ENCODE assay signal across 9 cellular contexts in genomic region chr13:99356216-99357089, GRCh38. TPM values are rescaled to one million over a fixed set of nuclear protein-coding genes. Genes with fewer than 3 reads are reported as not detected.
DNase-seq lines count a peak whose midpoint lies in the region; ATAC-seq lines count a peak whose summit lies in the region.
"Had no signal": no experiment of that assay in that cellular context is flagged by ENCODE, and none has a peak within 500 bp of the region (broad histone marks: within the 10 kb centered on the region; RNA-seq: fewer than 3 reads in every experiment).

No MANE protein-coding gene starts in this region.

- peak overlapping the region; percentile 92 for H3K27ac Mint-ChIP-seq in activated CD4-positive, alpha-beta T cell treated with anti-CD3 and anti-CD28 coated beads for 36 hours

- ATAC-seq in activated CD4-positive, alpha-beta T cell treated with anti-CD3 and anti-CD28 coated beads for 36 hours: peak; percentile 25
- peak; percentile 51 for ATAC-seq in HG02970 (IDR thresholded peaks at IDR 0.05; ENCODE audit: low FRiP score, unreplicated experiment)
- ATAC-seq: A549 had no signal

- no peaks in the 10 kb centered on the region for H3K27me3 Mint-ChIP-seq in activated CD4-positive, alpha-beta T cell treated with anti-CD3 and anti-CD28 coated beads for 36 hours

- CTCF ChIA-PET in activated CD4-positive, alpha-beta T cell treated with anti-CD3 and anti-CD28 coated beads for 36 hours (lab: Charles Lee): interaction anchor here (0.9 to 2.6 kb wide), 13 partner anchors 15 to 86 kb away, joined by 3 to 17 read pairs (median 3); no protein-coding TSS in a partner anchor

- H3K9me3 Mint-ChIP-seq in activated CD4-positive, alpha-beta T cell treated with anti-CD3 and anti-CD28 coated beads for 36 hours (ENCODE audit: low read depth): no peaks in the 10 kb centered on the region

- peaks cover 99% of the 10 kb centered on the region for H3K4me1 Mint-ChIP-seq in activated CD4-positive, alpha-beta T cell treated with anti-CD3 and anti-CD28 coated beads for 36 hours

- in situ Hi-C loops in SK-MEL-5 (cut with HindIII; ENCODE audit: low pct_unique_long_range_greater_than_20kb, low sequenced_read_pairs): no loop called here

- H3K4me3 Mint-ChIP-seq in activated CD4-positive, alpha-beta T cell treated with anti-CD3 and anti-CD28 coated beads for 36 hours: peak overlapping the region; percentile 42

- peaks cover 69% of the 10 kb centered on the region for H3K36me3 Mint-ChIP-seq in activated CD4-positive, alpha-beta T cell treated with anti-CD3 and anti-CD28 coated beads for 36 hours (ENCODE audit: low read depth)

- intact Hi-C loops in activated CD4-positive, alpha-beta T cell treated with anti-CD3 and anti-CD28 coated beads for 36 hours (cut with DNase I, micrococcal nuclease): loop anchor here (1.0 to 10.0 kb wide), 22 partner anchors 10 to 1038 kb away; partner anchors contain the start of genes GPR183 (in 2 of the 2), STK24 (in 1 of the 2) and UBAC2 (in 1 of the 2)

- POLR2A ChIA-PET in activated CD4-positive, alpha-beta T cell treated with anti-CD3 and anti-CD28 coated beads for 36 hours (lab: Charles Lee): interaction anchor here (0.6 to 3.6 kb wide), 13 partner anchors 25 to 138 kb away, joined by 3 to 19 read pairs (median 4); partner anchors contain the start of gene GPR183

- peak; percentile 48 for DNase-seq in activated CD4-positive, alpha-beta T cell treated with anti-CD3 and anti-CD28 coated beads for 36 hours
- DNase-seq in activated CD4-positive, alpha-beta T cell treated with anti-CD3 and anti-CD28 coated beads for 1 hour: no peak
- DNase-seq in SK-MEL-5 (ENCODE audit: low read depth, low spot score) (peak; percentile 9), dermis blood vessel endothelial cell (peak; percentile 95), mucosa of gallbladder (ENCODE audit: low spot score) (peak; percentile 44), SW 1271 (lab: John Stamatoyannopoulos, UW) (no peak), amniotic stem cell (lab: John Stamatoyannopoulos, UW) (no peak)

RNA-seq across cellular contexts. Expression of gene GPR183, which starts 49.3 kb away (rescaled TPM):
- 10 to 100 TPM; 50.3 to 51.9 TPM for total RNA-seq in activated CD4-positive, alpha-beta T cell treated with anti-CD3 and anti-CD28 coated beads for 36 hours
- total RNA-seq in SK-MEL-5 (2014; rRNA removed; shearing (Covaris generic)): not detected in 2 replicates
- polyA plus RNA-seq in SK-MEL-5 (2015; cell fraction: cytosol; rRNA removed): not detected in 2 replicates
- not detected in 2 replicates for polyA plus RNA-seq in SK-MEL-5 (2015; cell fraction: nucleus; rRNA removed)
- 0.09 and 0.34 TPM in 2 replicates for total RNA-seq in dermis blood vessel endothelial cell
- total RNA-seq in mucosa of gallbladder: 11.7 TPM
- polyA plus RNA-seq: A549 had no signal

Comparison
In these comparisons a context has a peak if more than half of its experiments do, and no peak if none do; other contexts are left out.
1. DNase-seq: peak in activated CD4-positive, alpha-beta T cell treated with anti-CD3 and anti-CD28 coated beads for 36 hours (single experiment), SK-MEL-5 (single experiment), dermis blood vessel endothelial cell (single experiment) and mucosa of gallbladder (single experiment); none in activated CD4-positive, alpha-beta T cell treated with anti-CD3 and anti-CD28 coated beads for 1 hour (single experiment), SW 1271 (0 of 2) and amniotic stem cell (single experiment).